In the genomic region with DNA sequence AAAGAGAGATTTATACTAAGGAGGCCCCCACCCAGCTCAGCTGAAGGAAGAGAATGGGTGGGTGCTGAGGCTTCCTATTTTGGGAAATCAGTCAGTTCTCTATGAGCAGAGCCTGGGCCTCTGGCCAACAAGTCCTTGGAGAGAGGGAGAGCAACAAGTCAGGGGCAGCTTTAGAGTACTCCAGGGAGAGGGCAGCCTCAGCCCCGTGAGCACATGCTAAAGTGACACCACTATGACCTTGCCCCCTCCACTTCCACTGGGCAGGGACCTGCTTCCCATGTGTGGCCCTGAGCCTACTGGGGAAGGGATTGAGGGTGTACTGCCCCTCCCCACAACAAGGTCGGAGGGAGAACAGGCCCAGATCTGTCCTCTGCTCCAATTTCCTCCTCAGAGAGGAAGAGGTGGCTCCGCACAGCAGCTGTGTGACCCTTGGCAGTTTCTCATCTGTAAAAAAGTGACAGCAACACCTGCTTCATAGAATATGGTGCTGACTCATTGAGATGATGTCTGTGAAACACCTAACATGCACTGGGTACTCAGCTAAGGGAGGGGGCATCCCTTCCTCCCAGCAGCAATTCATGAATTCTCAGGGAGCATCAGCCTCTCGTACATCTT, we compare ENCODE assay signal across 8 cellular contexts.
A peak's percentile ranks its signal among the peaks of the same experiment; 100 is the strongest.
DNase-seq lines count a peak whose midpoint lies in the region; ATAC-seq, FAIRE-seq and TF ChIP-seq lines count a peak whose summit lies in the region.

No MANE protein-coding gene starts in this region.

- TF ChIP-seq CTCF in D721Med (IDR thresholded peaks at IDR 0.05; ENCODE audit: insufficient read depth, missing control alignments) = no peak

- H3K4me3 Mint-ChIP-seq in stimulated activated naive B cell treated with anti-CD40 and anti-IgM and Interleukin-4, amounts not matched to agents 10 μg/mL and 1 μg/mL and 100 μg/mL, for 72 hours = no peak overlapping the region

- H3K9me3 Mint-ChIP-seq in stimulated activated naive B cell treated with anti-CD40 and anti-IgM and Interleukin-4, amounts not matched to agents 10 μg/mL and 1 μg/mL and 100 μg/mL, for 72 hours = no peaks in the 10 kb centered on the region

- peak overlapping the region; percentile 6 for H3K27ac Mint-ChIP-seq in stimulated activated naive B cell treated with anti-CD40 and anti-IgM and Interleukin-4, amounts not matched to agents 10 μg/mL and 1 μg/mL and 100 μg/mL, for 72 hours

- H3K4me1 Mint-ChIP-seq in stimulated activated naive B cell treated with anti-CD40 and anti-IgM and Interleukin-4, amounts not matched to agents 10 μg/mL and 1 μg/mL and 100 μg/mL, for 72 hours = peaks cover 7 to 17% of the 10 kb centered on the region in 2 donors

- H3K27me3 Mint-ChIP-seq in stimulated activated naive B cell treated with anti-CD40 and anti-IgM and Interleukin-4, amounts not matched to agents 10 μg/mL and 1 μg/mL and 100 μg/mL, for 72 hours = no peaks in the 10 kb centered on the region

- ATAC-seq in HG03439 (IDR thresholded peaks at IDR 0.05; ENCODE audit: unreplicated experiment) (peak; percentile 42), GM21717 (IDR thresholded peaks at IDR 0.05; ENCODE audit: unreplicated experiment) (no peak)
- peak; percentile 67 to 75 for ATAC-seq in stimulated activated naive B cell treated with anti-CD40 and anti-IgM and Interleukin-4, amounts not matched to agents 10 μg/mL and 1 μg/mL and 100 μg/mL, for 72 hours (replicated peaks)

- DNase-seq in SKM-1 treated with dmso at 0.1 percent for 144 hours (lab: John Stamatoyannopoulos, UW; ENCODE audit: unreplicated experiment) (peak; percentile 14), SKM-1 (lab: John Stamatoyannopoulos, UW; ENCODE audit: unreplicated experiment) (no peak), dermis microvascular lymphatic vessel endothelial cell (ENCODE audit: low read depth in 2 of 2) (peak; percentile 34 to 67), HPDE6-E6E7 (ENCODE audit: extremely low spot score) (no peak), D721Med (ENCODE audit: insufficient read length, low spot score) (no peak)
- DNase-seq in stimulated activated naive B cell treated with anti-CD40 and anti-IgM and Interleukin-4, amounts not matched to agents 10 μg/mL and 1 μg/mL and 100 μg/mL, for 72 hours = no peak

- no peaks in the 10 kb centered on the region for H3K36me3 Mint-ChIP-seq in stimulated activated naive B cell treated with anti-CD40 and anti-IgM and Interleukin-4, amounts not matched to agents 10 μg/mL and 1 μg/mL and 100 μg/mL, for 72 hours

- no peak for FAIRE-seq in D721Med (lab: Jason Lieb, UNC)

Comparison
In these comparisons a context has a peak if more than half of its experiments do, and no peak if none do; other contexts are left out.
1. DNase-seq: peak in SKM-1 treated with dmso at 0.1 percent for 144 hours (single experiment) and dermis microvascular lymphatic vessel endothelial cell (2 of 2); none in SKM-1 (single experiment), stimulated activated naive B cell treated with anti-CD40 and anti-IgM and Interleukin-4, amounts not matched to agents 10 μg/mL and 1 μg/mL and 100 μg/mL, for 72 hours (single experiment), HPDE6-E6E7 (single experiment) and D721Med (single experiment).